In genomic region chr17:7158454-7158853, GRCh38 we compare ENCODE assay signal across 4 cellular contexts. TPM values are rescaled to one million over a fixed set of nuclear protein-coding genes. Genes with fewer than 3 reads are reported as not detected.
"Had no signal": no experiment of that assay in that cellular context is flagged by ENCODE, and none has a peak within 500 bp of the region (broad histone marks: within the 10 kb centered on the region; RNA-seq: fewer than 3 reads in every experiment).

No MANE protein-coding gene starts in this region.

RNA-seq across cellular contexts. Expression of gene ASGR1, which starts 20.7 kb away (rescaled TPM):
- total RNA-seq: HT-29 had no signal

RNA-seq across cellular contexts. Expression of gene ASGR2, which starts 43.8 kb away (rescaled TPM):
- total RNA-seq: H1, H9, HT-29, IMR-90 had no signal
